Comparison of ENCODE assay signal across 2 cellular contexts in the genomic region with DNA sequence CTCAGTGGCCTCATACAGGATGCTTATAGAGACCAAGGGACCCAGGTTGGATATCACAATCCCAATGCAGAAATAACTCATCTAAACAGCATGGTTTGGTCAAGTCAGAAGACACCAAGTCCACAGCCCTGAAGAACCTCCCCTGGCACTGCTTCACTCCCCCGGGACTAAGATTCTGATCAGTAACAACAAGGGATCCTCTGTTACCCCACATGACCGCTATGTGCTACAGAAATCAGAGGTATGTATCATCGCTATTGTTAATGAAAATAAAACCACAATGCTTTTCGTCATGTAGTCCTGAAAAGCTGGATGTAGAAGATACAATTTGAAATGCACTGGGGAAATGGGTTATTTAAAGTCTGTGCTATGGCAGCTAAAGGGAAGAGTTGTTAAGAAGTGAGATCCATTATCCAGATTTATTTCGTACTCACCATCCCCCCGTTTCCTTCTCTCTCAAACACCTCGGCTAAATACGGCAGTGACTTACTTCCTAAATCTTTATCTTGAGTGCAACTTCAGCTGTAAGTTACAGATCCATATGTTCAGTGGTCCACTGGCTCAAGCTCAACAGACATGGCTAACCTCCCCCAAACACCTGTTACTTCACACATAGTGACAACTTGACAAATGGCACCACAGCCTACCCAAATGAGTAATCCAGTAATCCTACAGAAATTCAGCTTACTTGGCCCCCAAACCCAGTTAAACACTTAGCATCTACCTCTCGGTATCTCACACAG.
TF ChIP-seq lines count a peak whose summit lies in the region.

No MANE protein-coding gene starts in this region.

TF ChIP-seq in HEK293, 187 proteins besides CTCF, POLR2A, EP300 and RAD21:
- peak; percentile 80 for TF ChIP-seq SCRT2 (tag by site-specific recombination; IDR thresholded peaks at IDR 0.05)
- TF ChIP-seq SCRT1 (tag by site-specific recombination; IDR thresholded peaks at IDR 0.05; ENCODE audit: borderline replicate concordance): peak; percentile 65; the same call in 1 of the 2 replicates
- TF ChIP-seq FEZF1 (tag by site-specific recombination; IDR thresholded peaks at IDR 0.05): no peak

TF ChIP-seq in WTC11, 78 proteins besides CTCF, POLR2A, EP300 and RAD21:
- TF ChIP-seq ZNF396 (CRISPR knock-in tag; IDR thresholded peaks at IDR 0.05; ENCODE audit: borderline replicate concordance) (no peak), ATF6 (CRISPR knock-in tag; IDR thresholded peaks at IDR 0.05) (no peak), GTF2I (CRISPR knock-in tag; conservative IDR thresholded peaks at IDR 0.05) (no peak), NFE2L1 (CRISPR knock-in tag; IDR thresholded peaks at IDR 0.05) (no peak), SOX15 (CRISPR knock-in tag; IDR thresholded peaks at IDR 0.05) (no peak), OVOL2 (CRISPR knock-in tag; IDR thresholded peaks at IDR 0.05; ENCODE audit: borderline replicate concordance) (no peak), FOXJ3 (CRISPR knock-in tag; IDR thresholded peaks at IDR 0.05; ENCODE audit: borderline replicate concordance) (no peak), E2F1 (CRISPR knock-in tag; IDR thresholded peaks at IDR 0.05) (no peak), IRF2 (CRISPR knock-in tag; IDR thresholded peaks at IDR 0.05; ENCODE audit: borderline replicate concordance, low read depth) (no peak)
